8 cellular contexts compared by ENCODE assay signal in the genomic region with DNA sequence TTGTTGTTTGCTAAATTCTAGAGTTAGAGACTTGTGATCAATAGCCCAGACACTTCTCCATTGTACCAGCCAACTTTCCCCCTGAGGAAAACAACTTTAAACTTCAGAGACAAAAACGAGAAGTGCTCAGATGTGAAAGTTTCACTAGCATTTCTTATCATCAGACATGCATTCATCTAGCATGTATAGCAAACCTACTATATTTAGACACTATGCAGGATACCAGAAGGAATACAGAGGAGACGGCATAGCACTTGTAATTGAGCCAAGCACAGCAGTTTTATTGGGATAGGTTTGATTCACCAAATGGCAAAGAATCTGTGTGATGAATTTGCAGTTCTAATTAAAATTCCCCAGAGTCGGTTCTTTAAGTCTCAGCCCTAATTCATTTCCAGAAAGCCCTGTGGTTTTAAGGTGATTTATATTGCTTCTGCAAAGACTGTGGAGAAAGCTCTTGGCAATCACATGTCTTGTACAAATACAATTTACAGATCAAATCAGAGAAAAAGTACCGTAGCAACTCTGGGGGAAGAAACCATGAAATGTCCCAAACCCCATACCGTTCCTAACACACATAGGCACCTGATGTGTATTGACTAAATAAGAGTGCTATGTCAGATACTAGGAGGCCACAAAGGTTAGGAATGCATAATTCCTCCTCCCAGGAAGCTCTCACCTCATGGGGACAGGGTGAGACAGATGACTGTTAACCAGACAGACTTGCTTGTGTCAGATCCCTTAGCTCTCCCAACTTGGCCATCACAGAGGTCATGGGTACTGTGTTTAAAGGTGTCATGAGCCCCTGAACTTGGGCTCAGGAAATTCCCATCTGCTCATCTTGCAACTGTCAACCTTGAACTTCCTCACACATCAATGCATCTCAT.
DNase-seq lines count a peak whose midpoint lies in the region; ATAC-seq lines count a peak whose summit lies in the region.
"Had no signal": no experiment of that assay in that cellular context is flagged by ENCODE, and none has a peak within 500 bp of the region (broad histone marks: within the 10 kb centered on the region; RNA-seq: fewer than 3 reads in every experiment).

No MANE protein-coding gene starts in this region.

- DNase-seq in medulla oblongata (ENCODE audit: extremely low spot score), result peak; percentile 16
- no peak for DNase-seq in OCI-M2 (lab: John Stamatoyannopoulos, UW; ENCODE audit: unreplicated experiment)
- DNase-seq in retina, result no peak
- DNase-seq in NCI-H2171 treated with DMSO at 0.1 percent for 48 hours (lab: John Stamatoyannopoulos, UW), result no peak
- DNase-seq: activated CD4-positive, alpha-beta T cell treated with anti-CD3 and anti-CD28 coated beads for 1 hour had no signal

- ATAC-seq in GM18861 (IDR thresholded peaks at IDR 0.05; ENCODE audit: unreplicated experiment), result peak; percentile 57
- peak; percentile 73 for ATAC-seq in GM21576 (IDR thresholded peaks at IDR 0.05; ENCODE audit: unreplicated experiment)
- peak; percentile 80 for ATAC-seq in HG03565 (IDR thresholded peaks at IDR 0.05; ENCODE audit: unreplicated experiment)
